Comparison of ENCODE assay signal across 8 cellular contexts in the genomic region with DNA sequence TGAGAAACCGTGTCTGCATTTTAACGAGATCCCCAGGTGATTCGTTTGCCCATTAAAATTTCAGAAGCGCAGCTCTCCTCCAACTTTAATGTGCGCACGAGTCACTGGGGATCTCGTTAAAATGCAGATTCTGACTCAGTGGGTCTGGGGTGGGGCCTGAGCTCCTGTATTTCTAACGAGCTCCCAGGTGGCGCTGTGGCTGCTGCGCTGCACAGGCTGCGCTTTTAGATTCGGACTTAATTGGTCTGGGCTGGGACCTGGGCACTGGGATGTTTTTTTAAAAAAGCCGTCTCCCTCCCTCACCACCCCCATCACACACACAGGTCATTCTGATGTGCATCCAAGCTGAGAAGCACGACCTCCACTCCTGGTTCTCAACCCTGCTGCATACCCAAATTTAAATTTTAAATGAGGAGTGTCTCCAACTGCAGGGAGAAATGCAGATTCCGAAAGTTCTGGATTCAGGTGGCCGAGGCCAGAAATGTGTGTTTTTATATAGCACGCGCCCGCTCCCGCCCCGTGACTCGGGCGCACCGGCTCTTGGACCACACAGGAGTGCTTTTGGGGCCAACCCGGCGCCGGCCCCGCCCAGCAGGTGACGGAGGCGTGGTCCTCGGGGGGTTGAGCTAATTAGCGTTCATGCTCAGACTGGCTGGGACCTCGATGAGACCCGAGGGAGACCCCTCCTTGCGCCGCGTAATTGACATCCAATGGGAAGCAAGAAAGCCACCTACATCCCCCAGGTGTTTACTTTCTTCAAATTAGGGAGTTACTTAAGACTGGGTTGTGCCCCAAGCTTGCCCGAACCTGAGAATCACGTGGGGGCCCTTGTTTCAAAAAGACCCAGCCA.
DNase-seq lines count a peak whose midpoint lies in the region; ATAC-seq and TF ChIP-seq lines count a peak whose summit lies in the region.

No MANE protein-coding gene starts in this region.

- peaks cover 23 to 32% (median 31%) of the 10 kb centered on the region in 5 donors for H3K27me3 ChIP-seq in subcutaneous abdominal adipose tissue (ENCODE audit: control insufficient read depth in 5 of 5, insufficient read depth in 4 of 5, low read length in 5 of 5)
- no peaks in the 10 kb centered on the region for H3K27me3 ChIP-seq in aorta (ENCODE audit: control insufficient read depth in 1 of 2, insufficient read depth in 2 of 2, low read length in 1 of 2)

- peak overlapping the region; percentile 35 for H3K4me3 Mint-ChIP-seq in activated CD4-positive, alpha-beta memory T cell treated with anti-CD3 and anti-CD28 coated beads for 36 hours
- H3K4me3 Mint-ChIP-seq in activated CD4-positive, alpha-beta memory T cell treated with anti-CD3 and anti-CD28 coated beads, Interleukin-2, amount 10 ng/mL, durations not matched to agents 7 days and 5 days, result no peak overlapping the region
- peak overlapping the region; percentile 66 for H3K4me3 Mint-ChIP-seq in MCF 10A (ENCODE audit: unreplicated experiment)

- H3K36me3 Mint-ChIP-seq in activated CD4-positive, alpha-beta memory T cell treated with anti-CD3 and anti-CD28 coated beads for 36 hours, result peaks cover 6% of the 10 kb centered on the region
- H3K36me3 Mint-ChIP-seq in activated CD4-positive, alpha-beta memory T cell treated with anti-CD3 and anti-CD28 coated beads, Interleukin-2, amount 10 ng/mL, durations not matched to agents 7 days and 5 days (ENCODE audit: low read depth), result no peaks in the 10 kb centered on the region
- no peaks in the 10 kb centered on the region for H3K36me3 Mint-ChIP-seq in MCF 10A (ENCODE audit: insufficient read depth, unreplicated experiment)

- H3K27me3 Mint-ChIP-seq in activated CD4-positive, alpha-beta memory T cell treated with anti-CD3 and anti-CD28 coated beads for 36 hours, result peaks cover 35% of the 10 kb centered on the region
- H3K27me3 Mint-ChIP-seq in activated CD4-positive, alpha-beta memory T cell treated with anti-CD3 and anti-CD28 coated beads, Interleukin-2, amount 10 ng/mL, durations not matched to agents 7 days and 5 days, result peaks cover 35% of the 10 kb centered on the region
- no peaks in the 10 kb centered on the region for H3K27me3 Mint-ChIP-seq in MCF 10A (ENCODE audit: insufficient read depth, unreplicated experiment)

- peaks cover 16% of the 10 kb centered on the region for H3K4me1 Mint-ChIP-seq in activated CD4-positive, alpha-beta memory T cell treated with anti-CD3 and anti-CD28 coated beads for 36 hours (ENCODE audit: low read depth)
- H3K4me1 Mint-ChIP-seq in activated CD4-positive, alpha-beta memory T cell treated with anti-CD3 and anti-CD28 coated beads, Interleukin-2, amount 10 ng/mL, durations not matched to agents 7 days and 5 days, result peaks cover 22% of the 10 kb centered on the region
- no peaks in the 10 kb centered on the region for H3K4me1 Mint-ChIP-seq in MCF 10A (ENCODE audit: insufficient read depth, unreplicated experiment)

- H3K27ac Mint-ChIP-seq in activated CD4-positive, alpha-beta memory T cell treated with anti-CD3 and anti-CD28 coated beads for 36 hours, result no peak overlapping the region
- H3K27ac Mint-ChIP-seq in activated CD4-positive, alpha-beta memory T cell treated with anti-CD3 and anti-CD28 coated beads, Interleukin-2, amount 10 ng/mL, durations not matched to agents 7 days and 5 days, result no peak overlapping the region
- no peak overlapping the region for H3K27ac Mint-ChIP-seq in MCF 10A (ENCODE audit: low read depth, unreplicated experiment)

- H3K9me3 ChIP-seq in subcutaneous abdominal adipose tissue (ENCODE audit: control insufficient read depth in 5 of 5, low read length in 5 of 5) (no peaks in the 10 kb centered on the region), aorta (ENCODE audit: control insufficient read depth, low read length) (no peaks in the 10 kb centered on the region)

- POLR2A ChIA-PET in activated CD4-positive, alpha-beta memory T cell treated with anti-CD3 and anti-CD28 coated beads for 36 hours (lab: Charles Lee), result interaction anchor here (0.5 kb wide), 1 partner anchor 43 kb away, joined by 3 read pairs; no protein-coding TSS in a partner anchor
- POLR2A ChIA-PET in activated CD4-positive, alpha-beta memory T cell treated with anti-CD3 and anti-CD28 coated beads, Interleukin-2, amount 10 ng/mL, durations not matched to agents 7 days and 5 days (lab: Charles Lee), result interaction anchor here (0.7 kb wide), 1 partner anchor 12 kb away, joined by 3 read pairs; no protein-coding TSS in a partner anchor
- POLR2A ChIA-PET in MCF 10A (lab: Yijun Ruan, JAX), result no interaction called here

- CTCF ChIA-PET in activated CD4-positive, alpha-beta memory T cell treated with anti-CD3 and anti-CD28 coated beads for 36 hours (lab: Charles Lee), result interaction anchor here (0.6 to 1.4 kb wide), 8 partner anchors 9 to 1391 kb away, joined by 3 to 5 read pairs (median 4); no protein-coding TSS in a partner anchor
- CTCF ChIA-PET in activated CD4-positive, alpha-beta memory T cell treated with anti-CD3 and anti-CD28 coated beads, Interleukin-2, amount 10 ng/mL, durations not matched to agents 7 days and 5 days (lab: Charles Lee), result interaction anchor here (0.7 to 1.0 kb wide), 3 partner anchors 12 to 45 kb away, joined by 3 to 6 read pairs (median 4); no protein-coding TSS in a partner anchor
- CTCF ChIA-PET in MCF 10A (lab: Yijun Ruan, JAX), result interaction anchor here (0.6 to 2.5 kb wide), 4 partner anchors 9 to 23 kb away, joined by 3 to 12 read pairs (median 4); no protein-coding TSS in a partner anchor

- no TSS peak for BruUV-seq in MCF 10A (replicated peaks; lab: Mats Ljungman, UMichigan)

- intact Hi-C loops in activated CD4-positive, alpha-beta memory T cell treated with anti-CD3 and anti-CD28 coated beads for 36 hours (cut with micrococcal nuclease), result loop anchor here (10.0 kb wide), 1 partner anchor 301 kb away; a partner anchor contains a TSS
- intact Hi-C loops in MCF 10A (cut with micrococcal nuclease), result no loop called here
- intact Hi-C loops in aorta (cut with DNase I), result no loop called here

- 3 to 4% methylated on average over 39 of the region's 39 CpGs for WGBS in aorta, 2 donors

- H3K27ac ChIP-seq in subcutaneous abdominal adipose tissue (ENCODE audit: low read depth, low read length) (no peak overlapping the region), aorta (ENCODE audit: low read depth in 1 of 2, low read length in 2 of 2) (no peak overlapping the region)

- H3K36me3 ChIP-seq in subcutaneous abdominal adipose tissue (ENCODE audit: control insufficient read depth in 5 of 5, insufficient read depth in 5 of 5, low read length in 5 of 5) (peaks cover 0 to 3% (median 0%) of the 10 kb centered on the region in 5 donors), aorta (ENCODE audit: control insufficient read depth in 1 of 2, insufficient read depth in 2 of 2, low read length in 1 of 2) (no peaks in the 10 kb centered on the region)

- H3K4me1 ChIP-seq in subcutaneous abdominal adipose tissue (ENCODE audit: control insufficient read depth in 5 of 5, insufficient read depth in 5 of 5, low read length in 5 of 5) (peaks cover 0 to 30% (median 26%) of the 10 kb centered on the region in 5 donors), aorta (ENCODE audit: control insufficient read depth in 1 of 2, insufficient read depth in 2 of 2, low read length in 2 of 2) (no peaks in the 10 kb centered on the region)

- peak; percentile 64 for DNase-seq in activated CD4-positive, alpha-beta memory T cell treated with anti-CD3 and anti-CD28 coated beads for 36 hours
- no peak for DNase-seq in activated CD4-positive, alpha-beta memory T cell treated with anti-CD3 and anti-CD28 coated beads, Interleukin-2, amount 10 ng/mL, durations not matched to agents 7 days and 5 days
- DNase-seq in MCF 10A (ENCODE audit: unreplicated experiment) (peak; percentile 51), kidney tubule cell (ENCODE audit: low spot score) (peak; percentile 69), aorta (no peak)

- H3K9me3 Mint-ChIP-seq in activated CD4-positive, alpha-beta memory T cell treated with anti-CD3 and anti-CD28 coated beads for 36 hours, result no peaks in the 10 kb centered on the region
- H3K9me3 Mint-ChIP-seq in activated CD4-positive, alpha-beta memory T cell treated with anti-CD3 and anti-CD28 coated beads, Interleukin-2, amount 10 ng/mL, durations not matched to agents 7 days and 5 days, result no peaks in the 10 kb centered on the region
- H3K9me3 Mint-ChIP-seq in MCF 10A (ENCODE audit: unreplicated experiment), result no peaks in the 10 kb centered on the region

- no peak overlapping the region for H3K9ac ChIP-seq in subcutaneous abdominal adipose tissue (ENCODE audit: low read length in 5 of 5)

- H3K4me3 ChIP-seq in subcutaneous abdominal adipose tissue (ENCODE audit: low read depth in 1 of 5, low read length in 5 of 5) (peak overlapping the region in 4 of 5 donors; percentile 3 to 59 (median 36)), aorta (ENCODE audit: low read length in 2 of 2) (peak overlapping the region in 1 of 2 donors; percentile 11)

- ATAC-seq in aorta (ENCODE audit: low FRiP score), result no peak
- no peak for ATAC-seq in GM21360 (IDR thresholded peaks at IDR 0.05; ENCODE audit: unreplicated experiment)
- no peak for ATAC-seq in GM18907 (IDR thresholded peaks at IDR 0.05; ENCODE audit: unreplicated experiment)

- peak; percentile 20 for TF ChIP-seq CTCF in MCF 10A (IDR thresholded peaks at IDR 0.05; ENCODE audit: unreplicated experiment)

Comparison
In these comparisons a context has a peak if more than half of its experiments do, and no peak if none do; other contexts are left out.
1. DNase-seq: peak in activated CD4-positive, alpha-beta memory T cell treated with anti-CD3 and anti-CD28 coated beads for 36 hours (single experiment), MCF 10A (single experiment) and kidney tubule cell (single experiment); none in activated CD4-positive, alpha-beta memory T cell treated with anti-CD3 and anti-CD28 coated beads, Interleukin-2, amount 10 ng/mL, durations not matched to agents 7 days and 5 days (single experiment) and aorta (0 of 2).